Comparison of ENCODE assay signal across 15 cellular contexts in genomic region chr2:227804970-227805369, GRCh38. TPM values are rescaled to one million over a fixed set of nuclear protein-coding genes. Genes with fewer than 3 reads are reported as not detected.
DNase-seq lines count a peak whose midpoint lies in the region; ATAC-seq and TF ChIP-seq lines count a peak whose summit lies in the region.
"Had no signal": no experiment of that assay in that cellular context is flagged by ENCODE, and none has a peak within 500 bp of the region (broad histone marks: within the 10 kb centered on the region; RNA-seq: fewer than 3 reads in every experiment).

No MANE protein-coding gene starts in this region.

- intact Hi-C loops in CD4-positive, alpha-beta T cell (cut with DNase I, micrococcal nuclease), result no loop called here

- H3K27me3 ChIP-seq in CD4-positive, alpha-beta T cell (ENCODE audit: control insufficient read depth, insufficient read depth, low read length), result no peaks in the 10 kb centered on the region
- H3K27me3 ChIP-seq: cardiac muscle cell had no signal

- no peaks in the 10 kb centered on the region for H3K36me3 Mint-ChIP-seq in CD4-positive, alpha-beta T cell (ENCODE audit: low read depth)
- peaks cover 2% of the 10 kb centered on the region for H3K36me3 Mint-ChIP-seq in T-helper 17 cell (ENCODE audit: low read depth)

- H3K4me3 Mint-ChIP-seq in CD4-positive, alpha-beta T cell, result no peak overlapping the region
- no peak overlapping the region for H3K4me3 Mint-ChIP-seq in T-helper 17 cell

- no peak for DNase-seq in CD4-positive, alpha-beta T cell
- no peak for DNase-seq in T-helper 17 cell
- peak; percentile 13 for DNase-seq in kidney tubule cell (ENCODE audit: low spot score)
- DNase-seq in NCI-H345 (lab: John Stamatoyannopoulos, UW), result no peak
- no peak for DNase-seq in NCI-H748 treated with DMSO at 0.1 percent for 48 hours (lab: John Stamatoyannopoulos, UW)
- DNase-seq in stimulated activated CD4-positive, alpha-beta T cell treated with anti-CD3 and anti-CD28 coated beads, Interleukin-4, amount 100 ng/mL, for 4 hours, result no peak
- DNase-seq: activated CD4-positive, alpha-beta T cell treated with anti-CD3 and anti-CD28 coated beads for 1 hour; H7; NCI-H1436; NCI-H69 had no signal

- ATAC-seq in CD4-positive, alpha-beta T cell (ENCODE audit: poor library complexity), result peak; percentile 26
- peak; percentile 41 for ATAC-seq in HG03342 (IDR thresholded peaks at IDR 0.05; ENCODE audit: unreplicated experiment)
- ATAC-seq in T-helper 17 cell, result peak; percentile 36
- ATAC-seq in GM19328 (IDR thresholded peaks at IDR 0.05; ENCODE audit: unreplicated experiment), result no peak
- ATAC-seq: mucosa of descending colon had no signal

- H3K9me3 ChIP-seq in CD4-positive, alpha-beta T cell (ENCODE audit: control insufficient read depth, low read length), result no peaks in the 10 kb centered on the region
- H3K9me3 ChIP-seq in T-helper 17 cell (ENCODE audit: control insufficient read depth, low read length, poor library complexity, severe bottlenecking), result no peaks in the 10 kb centered on the region
- H3K9me3 ChIP-seq: mucosa of descending colon had no signal

- no peaks in the 10 kb centered on the region for H3K9me3 Mint-ChIP-seq in CD4-positive, alpha-beta T cell

- TF ChIP-seq CTCF in CD4-positive, alpha-beta T cell (IDR thresholded peaks at IDR 0.05), result no peak

- CTCF ChIA-PET in CD4-positive, alpha-beta T cell (lab: Charles Lee), result interaction anchor here (1.4 to 1.7 kb wide), 2 partner anchors 21 to 57 kb away, joined by 3 to 5 read pairs; no protein-coding TSS in a partner anchor

- H3K27ac ChIP-seq in CD4-positive, alpha-beta T cell (ENCODE audit: low read depth, low read length), result no peak overlapping the region
- H3K27ac ChIP-seq: cardiac muscle cell, epithelial cell of prostate had no signal

- POLR2A ChIA-PET in CD4-positive, alpha-beta T cell (lab: Charles Lee), result no interaction called here

- peaks cover 11% of the 10 kb centered on the region for H3K4me1 Mint-ChIP-seq in CD4-positive, alpha-beta T cell (ENCODE audit: low read depth)
- peaks cover 33% of the 10 kb centered on the region for H3K4me1 Mint-ChIP-seq in T-helper 17 cell

- peak overlapping the region; percentile 71 for H3K27ac Mint-ChIP-seq in CD4-positive, alpha-beta T cell
- H3K27ac Mint-ChIP-seq in T-helper 17 cell, result peak overlapping the region; percentile 98

- peaks cover 5% of the 10 kb centered on the region for H3K27me3 Mint-ChIP-seq in CD4-positive, alpha-beta T cell
- no peaks in the 10 kb centered on the region for H3K27me3 Mint-ChIP-seq in T-helper 17 cell

RNA-seq across cellular contexts. Expression of gene CCL20, which starts 8.7 kb away (rescaled TPM):
- total RNA-seq in CD4-positive, alpha-beta T cell, result 1 to 10 TPM; 1.5 to 2.2 TPM
- total RNA-seq in T-helper 17 cell, result 10 to 100 TPM; 24.3 to 39.7 TPM
- total RNA-seq: cardiac muscle cell, H7 had no signal

RNA-seq across cellular contexts. Expression of gene SCYGR8, which starts 59.3 kb away (rescaled TPM):
- total RNA-seq in CD4-positive, alpha-beta T cell, result not detected
- not detected for total RNA-seq in T-helper 17 cell
- total RNA-seq: cardiac muscle cell, H7, mucosa of descending colon had no signal

Comparison
In these comparisons a context has a peak if more than half of its experiments do, and no peak if none do; other contexts are left out.
1. RNA of gene CCL20, which starts 8.7 kb away (total RNA-seq): 24.3 to 39.7 TPM in T-helper 17 cell; 1.5 to 2.2 TPM in CD4-positive, alpha-beta T cell; every median in the first group is over 4 times any median in the second.